1 cellular context compared by ENCODE assay signal in the genomic region with DNA sequence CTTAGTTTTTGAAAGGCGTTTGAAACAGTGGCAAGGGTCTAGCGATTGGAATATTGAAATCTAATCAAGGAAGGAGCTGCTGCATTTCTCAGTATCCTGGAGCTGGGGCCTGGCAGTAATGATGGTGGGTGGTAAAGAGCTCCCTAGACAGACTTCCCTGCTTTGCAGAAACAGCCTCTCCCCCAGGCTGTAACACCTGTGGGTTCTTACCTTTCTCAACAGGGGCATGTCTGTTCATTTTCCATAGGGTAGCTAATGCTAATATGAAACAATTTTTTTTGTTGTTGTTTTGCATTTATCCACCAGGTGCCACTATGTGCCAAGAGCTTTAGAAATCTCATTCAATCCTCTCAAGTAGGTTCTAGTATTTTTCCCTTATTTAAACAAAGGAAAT.
TF ChIP-seq lines count a peak whose summit lies in the region.

No MANE protein-coding gene starts in this region.

TF ChIP-seq in GM23338, 12 proteins besides CTCF, POLR2A, EP300 and RAD21:
- no peak for TF ChIP-seq ZNF462 (CRISPR knock-in tag; IDR thresholded peaks at IDR 0.05)
TF ChIP-seq in GM23338: peak in this region for 0.
